8 cellular contexts compared by ENCODE assay signal in genomic region chr1:31421404-31422040, GRCh38. TPM values are rescaled to one million over a fixed set of nuclear protein-coding genes. Genes with fewer than 3 reads are reported as not detected.
DNase-seq lines count a peak whose midpoint lies in the region; ATAC-seq and TF ChIP-seq lines count a peak whose summit lies in the region.

No MANE protein-coding gene starts in this region.

- H3K4me3 ChIP-seq in BE2C (ENCODE audit: low read depth, low read length) = no peak overlapping the region
- H3K4me3 ChIP-seq in RWPE2 (ENCODE audit: severe bottlenecking) = no peak overlapping the region
- H3K4me3 ChIP-seq in foreskin fibroblast (ENCODE audit: low read depth in 1 of 2, low read length in 2 of 2) = no peak overlapping the region

- TF ChIP-seq CTCF in BE2C (IDR thresholded peaks at IDR 0.05; ENCODE audit: low read depth, low read length) (peak; percentile 56), GM20000 (IDR thresholded peaks at IDR 0.05; ENCODE audit: extremely low read depth, missing control alignments) (peak; percentile 33), RWPE2 (IDR thresholded peaks at IDR 0.05; ENCODE audit: poor library complexity, severe bottlenecking) (no peak), foreskin fibroblast (IDR thresholded peaks at IDR 0.05; ENCODE audit: low read depth, low read length) (peak; percentile 61)

- no peaks in the 10 kb centered on the region for H3K36me3 ChIP-seq in BE2C
- H3K36me3 ChIP-seq in RWPE2 (ENCODE audit: low read depth) = peaks cover 87% of the 10 kb centered on the region

- H3K4me1 ChIP-seq in BE2C (no peaks in the 10 kb centered on the region), RWPE2 (ENCODE audit: insufficient read depth, poor library complexity, severe bottlenecking) (peaks cover 75% of the 10 kb centered on the region)

- H3K9me3 ChIP-seq in BE2C = no peaks in the 10 kb centered on the region
- H3K9me3 ChIP-seq in RWPE2 (ENCODE audit: severe bottlenecking) = no peaks in the 10 kb centered on the region

- H3K27me3 ChIP-seq in BE2C = no peaks in the 10 kb centered on the region
- no peaks in the 10 kb centered on the region for H3K27me3 ChIP-seq in RWPE2 (ENCODE audit: insufficient read depth, poor library complexity, severe bottlenecking)

- DNase-seq in BE2C (peak; percentile 32), GM20000 (ENCODE audit: low spot score) (peak; percentile 47), RWPE2 (ENCODE audit: low spot score) (no peak), foreskin fibroblast (peak in 1 of 2 donors; percentile 68)
- no peak for DNase-seq in stimulated activated naive CD8-positive, alpha-beta T cell treated with anti-CD3 and anti-CD28 coated beads, Interleukin-15, Interleukin-2, amounts not matched to agents 100 U/mL and 50 U/mL, for 24 hours
- no peak for DNase-seq in activated T-cell treated with anti-CD3 and anti-CD28 coated beads, Interleukin-2, amount 50 U/mL, for 48 hours

- H3K27ac ChIP-seq in RWPE2 (ENCODE audit: poor library complexity, severe bottlenecking) = peak overlapping the region; percentile 96

- ATAC-seq in RWPE2 (ENCODE audit: low read depth) = peak; percentile 5; the same call in 1 of the 3 replicates
- no peak for ATAC-seq in HG02623 (IDR thresholded peaks at IDR 0.05; ENCODE audit: unreplicated experiment)
- ATAC-seq in GM21447 (IDR thresholded peaks at IDR 0.05; ENCODE audit: unreplicated experiment) = no peak
- ATAC-seq in stimulated activated naive CD8-positive, alpha-beta T cell treated with anti-CD3 and anti-CD28 coated beads, Interleukin-15, Interleukin-2, amounts not matched to agents 100 U/mL and 50 U/mL, for 24 hours = no peak

RNA-seq across cellular contexts. Expression of gene SERINC2, which starts 8.5 kb away (rescaled TPM):
- polyA plus RNA-seq in BE2C (2012; ENCODE audit: insufficient read depth, insufficient read length, low read depth) = 2.3 TPM

RNA-seq across cellular contexts. Expression of gene FABP3, which starts 48.6 kb away (rescaled TPM):
- 9.3 TPM for polyA plus RNA-seq in BE2C (2012; ENCODE audit: insufficient read depth, insufficient read length, low read depth)

Comparison
In these comparisons a context has a peak if more than half of its experiments do, and no peak if none do; other contexts are left out.
1. DNase-seq: peak in BE2C (single experiment) and GM20000 (single experiment); none in RWPE2 (single experiment), stimulated activated naive CD8-positive, alpha-beta T cell treated with anti-CD3 and anti-CD28 coated beads, Interleukin-15, Interleukin-2, amounts not matched to agents 100 U/mL and 50 U/mL, for 24 hours (single experiment) and activated T-cell treated with anti-CD3 and anti-CD28 coated beads, Interleukin-2, amount 50 U/mL, for 48 hours (0 of 2).